9 cellular contexts compared by ENCODE assay signal in the genomic region with DNA sequence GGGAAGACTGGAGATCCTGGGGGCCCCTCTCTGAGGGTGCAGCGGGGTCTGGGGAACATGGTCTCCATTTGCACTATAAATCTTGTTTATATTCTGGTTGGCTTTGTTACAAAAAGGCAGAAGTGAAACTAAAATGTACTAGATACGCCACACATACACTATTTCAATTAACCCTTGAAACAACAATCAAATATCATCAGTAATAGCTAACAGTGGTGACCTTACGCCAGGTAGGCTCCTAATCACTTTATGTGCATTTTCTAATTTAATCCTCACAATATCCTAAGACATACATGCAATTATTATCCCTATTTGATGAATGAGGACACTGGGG. TPM values are rescaled to one million over a fixed set of nuclear protein-coding genes. Genes with fewer than 3 reads are reported as not detected.
DNase-seq lines count a peak whose midpoint lies in the region; ATAC-seq, FAIRE-seq and TF ChIP-seq lines count a peak whose summit lies in the region.
"Had no signal": no experiment of that assay in that cellular context is flagged by ENCODE, and none has a peak within 500 bp of the region (broad histone marks: within the 10 kb centered on the region; RNA-seq: fewer than 3 reads in every experiment).

No MANE protein-coding gene starts in this region.

- peak; percentile 41 for ATAC-seq in HG03045 (IDR thresholded peaks at IDR 0.05; ENCODE audit: unreplicated experiment)
- no peak for ATAC-seq in stimulated activated naive CD8-positive, alpha-beta T cell treated with anti-CD3 and anti-CD28 coated beads, Interleukin-15, amount 100 ng/mL, for 72 hours

- H3K36me3 ChIP-seq in ascending aorta, result no peaks in the 10 kb centered on the region

- DNase-seq in activated CD4-positive, alpha-beta T cell treated with anti-CD3 and anti-CD28 coated beads, Interleukin-2, amount 10 ng/mL, durations not matched to agents 24 days and 14 days, result no peak
- DNase-seq in activated CD4-positive, alpha-beta T cell treated with anti-CD3 and anti-CD28 coated beads for 48 hours, result no peak
- no peak for DNase-seq in activated T-helper 2 cell treated with anti-CD3 and anti-CD28 coated beads, Interferon-gamma antibody, Interleukin-2, Interleukin-4, amounts not matched to agents 10 μg/mL and 5 μg/mL and 100 μg/mL, durations not matched to agents 14 hours and 24 hours and 36 hours (ENCODE audit: low spot score)
- DNase-seq in stimulated activated naive CD8-positive, alpha-beta T cell treated with anti-CD3 and anti-CD28 coated beads, Interleukin-15, amount 100 ng/mL, for 72 hours, result no peak
- DNase-seq in ascending aorta (ENCODE audit: low spot score in 2 of 2) (no peak), RCC 7860 (ENCODE audit: low spot score) (no peak), DMS153 treated with DMSO at 0.1 percent for 48 hours (lab: John Stamatoyannopoulos, UW; ENCODE audit: unreplicated experiment) (no peak)
- DNase-seq: activated CD4-positive, alpha-beta T cell treated with anti-CD3 and anti-CD28 coated beads, Interleukin-2, amount 50 U/mL, for 4 hours had no signal

- no peaks in the 10 kb centered on the region for H3K9me3 Mint-ChIP-seq in activated CD4-positive, alpha-beta T cell treated with anti-CD3 and anti-CD28 coated beads, Interleukin-2, amount 10 ng/mL, durations not matched to agents 24 days and 14 days
- H3K9me3 Mint-ChIP-seq in activated T-helper 2 cell treated with anti-CD3 and anti-CD28 coated beads, Interferon-gamma antibody, Interleukin-2, Interleukin-4, amounts not matched to agents 10 μg/mL and 5 μg/mL and 100 μg/mL, durations not matched to agents 14 hours and 24 hours and 36 hours, result no peaks in the 10 kb centered on the region
- H3K9me3 Mint-ChIP-seq in stimulated activated naive CD8-positive, alpha-beta T cell treated with anti-CD3 and anti-CD28 coated beads, Interleukin-15, amount 100 ng/mL, for 72 hours, result no peaks in the 10 kb centered on the region

- H3K27ac ChIP-seq in ascending aorta, result no peak overlapping the region

- no peaks in the 10 kb centered on the region for H3K27me3 ChIP-seq in ascending aorta

- no peaks in the 10 kb centered on the region for H3K4me1 ChIP-seq in ascending aorta

- no peak overlapping the region for H3K4me3 ChIP-seq in ascending aorta

- peaks cover 5% of the 10 kb centered on the region for H3K4me1 Mint-ChIP-seq in activated CD4-positive, alpha-beta T cell treated with anti-CD3 and anti-CD28 coated beads, Interleukin-2, amount 10 ng/mL, durations not matched to agents 24 days and 14 days
- peaks cover 4% of the 10 kb centered on the region for H3K4me1 Mint-ChIP-seq in activated T-helper 2 cell treated with anti-CD3 and anti-CD28 coated beads, Interferon-gamma antibody, Interleukin-2, Interleukin-4, amounts not matched to agents 10 μg/mL and 5 μg/mL and 100 μg/mL, durations not matched to agents 14 hours and 24 hours and 36 hours (ENCODE audit: low read depth)
- H3K4me1 Mint-ChIP-seq in stimulated activated naive CD8-positive, alpha-beta T cell treated with anti-CD3 and anti-CD28 coated beads, Interleukin-15, amount 100 ng/mL, for 72 hours, result peaks cover 14% of the 10 kb centered on the region

- no peaks in the 10 kb centered on the region for H3K9me3 ChIP-seq in ascending aorta

- TF ChIP-seq CTCF in ascending aorta (IDR thresholded peaks at IDR 0.05), result no peak

- intact Hi-C loops in activated CD4-positive, alpha-beta T cell treated with anti-CD3 and anti-CD28 coated beads, Interleukin-2, amount 10 ng/mL, durations not matched to agents 24 days and 14 days (cut with micrococcal nuclease), result no loop called here
- intact Hi-C loops in activated T-helper 2 cell treated with anti-CD3 and anti-CD28 coated beads, Interferon-gamma antibody, Interleukin-2, Interleukin-4, amounts not matched to agents 10 μg/mL and 5 μg/mL and 100 μg/mL, durations not matched to agents 14 hours and 24 hours and 36 hours (cut with micrococcal nuclease), result no loop called here
- intact Hi-C loops in ascending aorta (cut with DNase I), result no loop called here

- no peaks in the 10 kb centered on the region for H3K27me3 Mint-ChIP-seq in activated CD4-positive, alpha-beta T cell treated with anti-CD3 and anti-CD28 coated beads, Interleukin-2, amount 10 ng/mL, durations not matched to agents 24 days and 14 days
- peaks cover 5% of the 10 kb centered on the region for H3K27me3 Mint-ChIP-seq in activated T-helper 2 cell treated with anti-CD3 and anti-CD28 coated beads, Interferon-gamma antibody, Interleukin-2, Interleukin-4, amounts not matched to agents 10 μg/mL and 5 μg/mL and 100 μg/mL, durations not matched to agents 14 hours and 24 hours and 36 hours (ENCODE audit: low read depth)
- peaks cover 6% of the 10 kb centered on the region for H3K27me3 Mint-ChIP-seq in stimulated activated naive CD8-positive, alpha-beta T cell treated with anti-CD3 and anti-CD28 coated beads, Interleukin-15, amount 100 ng/mL, for 72 hours

- no peaks in the 10 kb centered on the region for H3K36me3 Mint-ChIP-seq in activated CD4-positive, alpha-beta T cell treated with anti-CD3 and anti-CD28 coated beads, Interleukin-2, amount 10 ng/mL, durations not matched to agents 24 days and 14 days (ENCODE audit: low read depth)
- no peaks in the 10 kb centered on the region for H3K36me3 Mint-ChIP-seq in activated T-helper 2 cell treated with anti-CD3 and anti-CD28 coated beads, Interferon-gamma antibody, Interleukin-2, Interleukin-4, amounts not matched to agents 10 μg/mL and 5 μg/mL and 100 μg/mL, durations not matched to agents 14 hours and 24 hours and 36 hours (ENCODE audit: low read depth)

- no peak for FAIRE-seq in RCC 7860 (lab: Jason Lieb, UNC)

- no peak overlapping the region for H3K27ac Mint-ChIP-seq in activated CD4-positive, alpha-beta T cell treated with anti-CD3 and anti-CD28 coated beads, Interleukin-2, amount 10 ng/mL, durations not matched to agents 24 days and 14 days
- no peak overlapping the region for H3K27ac Mint-ChIP-seq in activated T-helper 2 cell treated with anti-CD3 and anti-CD28 coated beads, Interferon-gamma antibody, Interleukin-2, Interleukin-4, amounts not matched to agents 10 μg/mL and 5 μg/mL and 100 μg/mL, durations not matched to agents 14 hours and 24 hours and 36 hours
- peak overlapping the region in 1 of 2 donors; percentile 74 for H3K27ac Mint-ChIP-seq in stimulated activated naive CD8-positive, alpha-beta T cell treated with anti-CD3 and anti-CD28 coated beads, Interleukin-15, amount 100 ng/mL, for 72 hours

- H3K4me3 Mint-ChIP-seq in activated CD4-positive, alpha-beta T cell treated with anti-CD3 and anti-CD28 coated beads, Interleukin-2, amount 10 ng/mL, durations not matched to agents 24 days and 14 days, result peak overlapping the region; percentile 67
- peak overlapping the region; percentile 46 for H3K4me3 Mint-ChIP-seq in activated T-helper 2 cell treated with anti-CD3 and anti-CD28 coated beads, Interferon-gamma antibody, Interleukin-2, Interleukin-4, amounts not matched to agents 10 μg/mL and 5 μg/mL and 100 μg/mL, durations not matched to agents 14 hours and 24 hours and 36 hours (ENCODE audit: low read depth)
- H3K4me3 Mint-ChIP-seq in stimulated activated naive CD8-positive, alpha-beta T cell treated with anti-CD3 and anti-CD28 coated beads, Interleukin-15, amount 100 ng/mL, for 72 hours, result peak overlapping the region; percentile 17 to 66

RNA-seq across cellular contexts. Expression of gene TBC1D9, which starts 35.1 kb away (rescaled TPM):
- not detected in 2 replicates for total RNA-seq in activated CD4-positive, alpha-beta T cell treated with anti-CD3 and anti-CD28 coated beads, Interleukin-2, amount 10 ng/mL, durations not matched to agents 24 days and 14 days
- 0.07 TPM in 2 replicates for total RNA-seq in activated T-helper 2 cell treated with anti-CD3 and anti-CD28 coated beads, Interferon-gamma antibody, Interleukin-2, Interleukin-4, amounts not matched to agents 10 μg/mL and 5 μg/mL and 100 μg/mL, durations not matched to agents 14 hours and 24 hours and 36 hours
- 25.5 TPM for total RNA-seq in ascending aorta

Comparison
In these comparisons a context has a peak if more than half of its experiments do, and no peak if none do; other contexts are left out.
1. RNA of gene TBC1D9, which starts 35.1 kb away (total RNA-seq): 25.5 TPM in ascending aorta (single experiment); 0.07 TPM in activated T-helper 2 cell treated with anti-CD3 and anti-CD28 coated beads, Interferon-gamma antibody, Interleukin-2, Interleukin-4, amounts not matched to agents 10 μg/mL and 5 μg/mL and 100 μg/mL, durations not matched to agents 14 hours and 24 hours and 36 hours and not detected in activated CD4-positive, alpha-beta T cell treated with anti-CD3 and anti-CD28 coated beads, Interleukin-2, amount 10 ng/mL, durations not matched to agents 24 days and 14 days; every median in the first group is over 10 times any median in the second.
2. Peak in every context shown above with its lines, with median percentiles within 50 percentile points of each other: H3K4me3 Mint-ChIP-seq.